ENCODE assay signal across 8 cellular contexts in genomic region chr12:27780612-27781408, GRCh38. TPM values are rescaled to one million over a fixed set of nuclear protein-coding genes. Genes with fewer than 3 reads are reported as not detected.
A peak's percentile ranks its signal among the peaks of the same experiment; 100 is the strongest.
DNase-seq lines count a peak whose midpoint lies in the region; ATAC-seq and TF ChIP-seq lines count a peak whose summit lies in the region.

No MANE protein-coding gene starts in this region.

- H3K27ac ChIP-seq in esophagus muscularis mucosa (replicated peaks in 1 of 4) (peak overlapping the region; percentile 95 to 97 (median 96)), neural cell (ENCODE audit: low read length) (peak overlapping the region; percentile 91)

- H3K79me2 ChIP-seq in neural cell (replicated peaks; ENCODE audit: insufficient read depth, low read length): peaks cover 51% of the 10 kb centered on the region

- DNase-seq in NCI-H748 (lab: John Stamatoyannopoulos, UW; ENCODE audit: unreplicated experiment) (peak; percentile 62), NCI-H748 treated with DMSO at 0.1 percent for 48 hours (lab: John Stamatoyannopoulos, UW) (no peak), NCI-H1105 (lab: John Stamatoyannopoulos, UW) (peak; percentile 57), esophagus muscularis mucosa (ENCODE audit: extremely low spot score) (no peak), DMS153 treated with DMSO at 0.1 percent for 48 hours (lab: John Stamatoyannopoulos, UW; ENCODE audit: unreplicated experiment) (no peak)
- peak; percentile 30 for DNase-seq in activated CD4-positive, alpha-beta T cell treated with anti-CD3 and anti-CD28 coated beads, Interleukin-2, amount 50 U/mL, for 1 hour

- H3K9ac ChIP-seq in neural cell (ENCODE audit: low read length): peak overlapping the region; percentile 92

- H3F3A ChIP-seq in neural cell (ENCODE audit: insufficient read depth, low read length, poor library complexity, severe bottlenecking): peaks cover 4% of the 10 kb centered on the region

- TF ChIP-seq EP300 in esophagus muscularis mucosa (IDR thresholded peaks at IDR 0.05): no peak
- TF ChIP-seq EP300 in neural cell (conservative IDR thresholded peaks at IDR 0.05; ENCODE audit: poor library complexity, severe bottlenecking): no peak

- TF ChIP-seq RAD21 in neural cell (conservative IDR thresholded peaks at IDR 0.05): no peak

- intact Hi-C loops in esophagus muscularis mucosa (cut with DNase I): loop anchor here (5.0 kb wide), 1 partner anchor 39 kb away; no protein-coding TSS in a partner anchor

- peak overlapping the region; percentile 88 to 90 (median 88) for H3K4me3 ChIP-seq in esophagus muscularis mucosa
- H3K4me3 ChIP-seq in neural cell (ENCODE audit: low read length): peak overlapping the region; percentile 95

- peak overlapping the region; percentile 82 for H3K4me2 ChIP-seq in neural cell (ENCODE audit: low read length)

- H3K36me3 ChIP-seq in esophagus muscularis mucosa (no peaks in the 10 kb centered on the region), neural cell (ENCODE audit: insufficient read depth, low read length) (no peaks in the 10 kb centered on the region)

- H3K9me3 ChIP-seq in esophagus muscularis mucosa: no peaks in the 10 kb centered on the region
- H3K9me3 ChIP-seq in neural cell (ENCODE audit: low read length): no peaks in the 10 kb centered on the region

- TF ChIP-seq POLR2A in esophagus muscularis mucosa (IDR thresholded peaks at IDR 0.05; ENCODE audit: low read depth): no peak

- TF ChIP-seq CTCF in esophagus muscularis mucosa (IDR thresholded peaks at IDR 0.05) (no peak), neural cell (IDR thresholded peaks at IDR 0.05; ENCODE audit: poor library complexity, severe bottlenecking) (no peak)

- H3K27me3 ChIP-seq in esophagus muscularis mucosa: no peaks in the 10 kb centered on the region
- H3K27me3 ChIP-seq in neural cell (ENCODE audit: insufficient read depth, low read depth, low read length): no peaks in the 10 kb centered on the region

- H4K20me1 ChIP-seq in neural cell (ENCODE audit: insufficient read depth): no peaks in the 10 kb centered on the region

- no peaks in the 10 kb centered on the region for H3K9me2 ChIP-seq in neural cell (ENCODE audit: insufficient read depth, low read length)

- H3K4me1 ChIP-seq in esophagus muscularis mucosa: peaks cover 22 to 63% (median 59%) of the 10 kb centered on the region in 4 donors

- peak overlapping the region; percentile 46 for H2AFZ ChIP-seq in neural cell (ENCODE audit: low read depth, low read length)

- ATAC-seq in HG02571 (IDR thresholded peaks at IDR 0.05; ENCODE audit: unreplicated experiment): peak; percentile 27

- WGBS in esophagus muscularis mucosa: 18% methylated on average over 9 of the region's 27 CpGs

TF ChIP-seq in neural cell, 6 proteins besides CTCF, POLR2A, EP300 and RAD21:
- TF ChIP-seq TAF1 (IDR thresholded peaks at IDR 0.05; ENCODE audit: low read depth) (peak; percentile 31), EZH2 (IDR thresholded peaks at IDR 0.05; ENCODE audit: borderline replicate concordance, insufficient read depth, low read length, poor library complexity, severe bottlenecking) (no peak), SMC3 (conservative IDR thresholded peaks at IDR 0.05; ENCODE audit: poor library complexity) (no peak), POLR2AphosphoS5 (IDR thresholded peaks at IDR 0.05) (peak; percentile 21), MXI1 (conservative IDR thresholded peaks at IDR 0.05; ENCODE audit: poor library complexity, severe bottlenecking) (no peak), REST (IDR thresholded peaks at IDR 0.05; ENCODE audit: borderline replicate concordance) (peak; percentile 56)

RNA-seq across cellular contexts. Expression of gene MANSC4, which starts 0.8 kb away (rescaled TPM):
- under 1 TPM in 1 of 4 donors, not detected in 3; 0.39 TPM for total RNA-seq in esophagus muscularis mucosa
- 0.43 and 0.54 TPM in 2 replicates for polyA plus RNA-seq in neural cell
- polyA minus RNA-seq in neural cell: not detected in 2 replicates

RNA-seq across cellular contexts. Expression of gene KLHL42, which starts 0.8 kb away (rescaled TPM):
- 100 to 1,000 TPM in 2 of 4 donors, 10 to 100 TPM in 2; 66.1 to 134 (median 91.0) TPM for total RNA-seq in esophagus muscularis mucosa
- 50.5 and 52.2 TPM in 2 replicates for polyA plus RNA-seq in neural cell
- 112 and 134 TPM in 2 replicates for polyA minus RNA-seq in neural cell

Comparison
In these comparisons a context has a peak if more than half of its experiments do, and no peak if none do; other contexts are left out.
1. DNase-seq: peak in NCI-H748 (single experiment), NCI-H1105 (single experiment) and activated CD4-positive, alpha-beta T cell treated with anti-CD3 and anti-CD28 coated beads, Interleukin-2, amount 50 U/mL, for 1 hour (single experiment); none in NCI-H748 treated with DMSO at 0.1 percent for 48 hours (single experiment), esophagus muscularis mucosa (single experiment) and DMS153 treated with DMSO at 0.1 percent for 48 hours (single experiment).